In the genomic region with DNA sequence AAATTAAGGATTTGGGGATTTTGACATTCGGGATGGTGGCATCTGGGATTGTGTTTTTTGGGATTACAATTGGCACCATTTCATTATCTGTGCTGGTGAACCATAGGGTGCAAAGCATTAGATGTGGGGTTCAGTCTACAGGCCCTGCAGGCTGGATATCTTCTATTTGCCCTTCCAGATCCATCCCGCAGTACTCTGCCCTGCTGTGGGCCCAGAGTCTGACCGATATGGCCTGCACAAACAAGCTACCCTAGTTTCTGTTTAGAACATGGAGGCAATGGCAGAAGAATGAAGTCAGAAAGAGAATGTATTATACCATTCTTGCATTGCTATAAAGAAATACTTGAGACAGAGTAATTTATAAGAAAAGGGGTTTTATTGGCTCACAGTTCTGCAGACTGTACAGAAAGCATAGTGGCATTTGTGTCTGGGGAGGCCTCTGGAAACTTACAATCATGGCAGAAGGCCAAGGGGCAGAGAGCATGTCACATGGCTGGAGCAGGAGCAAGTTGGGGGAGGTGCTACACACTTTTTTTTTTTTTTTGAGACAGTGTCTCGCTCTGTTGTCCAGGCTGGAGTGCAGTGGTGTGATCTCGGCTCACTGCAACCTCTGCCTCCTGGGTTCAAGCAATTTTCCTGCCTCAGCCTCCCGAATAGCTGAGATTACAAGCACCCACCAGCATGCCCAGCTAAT, we compare ENCODE assay signal across 19 cellular contexts.
"Had no signal": no experiment of that assay in that cellular context is flagged by ENCODE, and none has a peak within 500 bp of the region (broad histone marks: within the 10 kb centered on the region; RNA-seq: fewer than 3 reads in every experiment).

No MANE protein-coding gene starts in this region.

- H3K36me3 Mint-ChIP-seq: activated CD4-positive, alpha-beta memory T cell treated with anti-CD3 and anti-CD28 coated beads for 36 hours; neural progenitor cell had no signal

- H3K27ac Mint-ChIP-seq: activated CD4-positive, alpha-beta memory T cell treated with anti-CD3 and anti-CD28 coated beads for 36 hours; activated naive CD8-positive, alpha-beta T cell; neural progenitor cell; progenitor cell of endocrine pancreas had no signal

- H3K27ac ChIP-seq: cardiac muscle cell, neural progenitor cell, vagina had no signal

- DNase-seq: activated CD4-positive, alpha-beta memory T cell treated with anti-CD3 and anti-CD28 coated beads for 36 hours; activated T-cell treated with anti-CD3 and anti-CD28 coated beads for 4 hours; amygdala; dermis blood vessel endothelial cell; effector memory CD8-positive, alpha-beta T cell; foreskin fibroblast; glutamatergic neuron; hippocampal formation; left cardiac atrium; midbrain; stimulated activated CD4-positive, alpha-beta T cell treated with anti-CD3 and anti-CD28 coated beads, Interleukin-15, amount 100 ng/mL, for 24 hours; stimulated activated CD4-positive, alpha-beta T cell treated with anti-CD3 and anti-CD28 coated beads, Interleukin-2, amount 100 ng/mL, for 48 hours; stomach; trophoblast cell had no signal

- H3K4me3 Mint-ChIP-seq: activated CD4-positive, alpha-beta memory T cell treated with anti-CD3 and anti-CD28 coated beads for 36 hours; activated naive CD8-positive, alpha-beta T cell; neural progenitor cell had no signal

- H3K27me3 Mint-ChIP-seq: activated CD4-positive, alpha-beta memory T cell treated with anti-CD3 and anti-CD28 coated beads for 36 hours; activated naive CD8-positive, alpha-beta T cell; effector memory CD8-positive, alpha-beta T cell; progenitor cell of endocrine pancreas had no signal

- ATAC-seq: effector memory CD8-positive, alpha-beta T cell; left cardiac atrium had no signal

- H3K9me3 Mint-ChIP-seq: effector memory CD8-positive, alpha-beta T cell had no signal

- H3K4me3 ChIP-seq: cardiac muscle cell, neural progenitor cell, stomach, vagina had no signal
